Comparison of ENCODE assay signal across 8 cellular contexts in genomic region chr2:218291934-218292699, GRCh38. TPM values are rescaled to one million over a fixed set of nuclear protein-coding genes. Genes with fewer than 3 reads are reported as not detected.
DNase-seq lines count a peak whose midpoint lies in the region; ATAC-seq and TF ChIP-seq lines count a peak whose summit lies in the region.

TSS of gene TMBIM1 (minus strand) at chr2:218292503. CDS start at chr2:218282141, 10,362 bp downstream.

- peaks cover 59% of the 10 kb centered on the region for H3K4me1 Mint-ChIP-seq in activated T-helper 1 cell treated with anti-CD3 and anti-CD28 coated beads, Interleukin-12 subunit alpha, Interleukin-12 subunit beta, Interleukin-2, Interleukin-4 antibody, amounts not matched to agents 30 ng/mL and 10 ng/mL and 1 ng/mL, durations not matched to agents 14 hours and 24 hours and 36 hours (ENCODE audit: low read depth)
- H3K4me1 Mint-ChIP-seq in natural killer cell treated with Interleukin-12 subunit alpha and Interleukin-12 subunit beta and Interleukin-15 and Interleukin-18, amount 100 ng/mL, for 72 hours (ENCODE audit: low read depth in 2 of 2): peaks cover 47 to 54% of the 10 kb centered on the region in 2 donors
- peaks cover 62% of the 10 kb centered on the region for H3K4me1 Mint-ChIP-seq in stimulated activated naive CD8-positive, alpha-beta T cell treated with anti-CD3 and anti-CD28 coated beads, Interleukin-15, Interleukin-2, amounts not matched to agents 100 ng/mL and 50 ng/mL, for 24 hours (ENCODE audit: low read depth)

- H3K4me2 ChIP-seq in OCI-LY3 (ENCODE audit: low read length) (peak within 1 kb of the TSS; percentile 75), fibroblast of lung (ENCODE audit: extremely low read depth, insufficient read depth, low read length) (peak within 1 kb of the TSS; percentile 97)

- no peaks in the 10 kb centered on the region for H3K27me3 ChIP-seq in OCI-LY3 (ENCODE audit: low read depth, low read length)
- H3K27me3 ChIP-seq in fibroblast of lung (ENCODE audit: control insufficient read depth, insufficient read depth, low read length): no peaks in the 10 kb centered on the region

- H3K9me3 ChIP-seq in OCI-LY3 (ENCODE audit: insufficient read depth, low read length) (no peaks in the 10 kb centered on the region), fibroblast of lung (ENCODE audit: control insufficient read depth, insufficient read depth, low read depth, low read length) (no peaks in the 10 kb centered on the region)

- peak within 1 kb of the TSS; percentile 79 for H3K4me3 ChIP-seq in OCI-LY3 (ENCODE audit: low read length)
- peak within 1 kb of the TSS; percentile 75 to 96 (median 94) for H3K4me3 ChIP-seq in fibroblast of lung (replicated peaks in 1 of 4; ENCODE audit: control extremely low read depth in 1 of 4, insufficient read depth in 1 of 4, low read depth in 3 of 4, low read length in 4 of 4)

- ATAC-seq in GM18511 (IDR thresholded peaks at IDR 0.05; ENCODE audit: unreplicated experiment) (peak; percentile 71), HG02981 (IDR thresholded peaks at IDR 0.05; ENCODE audit: unreplicated experiment) (peak; percentile 70)
- peak; percentile 97 to 98 for ATAC-seq in natural killer cell treated with Interleukin-12 subunit alpha and Interleukin-12 subunit beta and Interleukin-15 and Interleukin-18, amount 100 ng/mL, for 72 hours

- H3K27ac ChIP-seq in 22Rv1 (peak within 1 kb of the TSS; percentile 94), OCI-LY3 (ENCODE audit: low read length) (no peak within 1 kb of the TSS), fibroblast of lung (ENCODE audit: insufficient read depth, low read length) (peak within 1 kb of the TSS; percentile 89)

- H3K79me2 ChIP-seq in OCI-LY3 (ENCODE audit: low read length) (no peaks in the 10 kb centered on the region), fibroblast of lung (ENCODE audit: control insufficient read depth, insufficient read depth, low read length) (peaks cover 43% of the 10 kb centered on the region)

- H3K36me3 Mint-ChIP-seq in activated T-helper 1 cell treated with anti-CD3 and anti-CD28 coated beads, Interleukin-12 subunit alpha, Interleukin-12 subunit beta, Interleukin-2, Interleukin-4 antibody, amounts not matched to agents 30 ng/mL and 10 ng/mL and 1 ng/mL, durations not matched to agents 14 hours and 24 hours and 36 hours (ENCODE audit: low read depth): peaks cover 9% of the 10 kb centered on the region
- H3K36me3 Mint-ChIP-seq in natural killer cell treated with Interleukin-12 subunit alpha and Interleukin-12 subunit beta and Interleukin-15 and Interleukin-18, amount 100 ng/mL, for 72 hours: no peaks in the 10 kb centered on the region
- H3K36me3 Mint-ChIP-seq in stimulated activated naive CD8-positive, alpha-beta T cell treated with anti-CD3 and anti-CD28 coated beads, Interleukin-15, Interleukin-2, amounts not matched to agents 100 ng/mL and 50 ng/mL, for 24 hours (ENCODE audit: low read depth): peaks cover 4% of the 10 kb centered on the region

- intact Hi-C loops in activated T-helper 1 cell treated with anti-CD3 and anti-CD28 coated beads, Interleukin-12 subunit alpha, Interleukin-12 subunit beta, Interleukin-2, Interleukin-4 antibody, amounts not matched to agents 30 ng/mL and 10 ng/mL and 1 ng/mL, durations not matched to agents 14 hours and 24 hours and 36 hours (cut with micrococcal nuclease): loop anchor here (1.0 to 2.0 kb wide), 8 partner anchors 8 to 276 kb away; partner anchors contain the start of genes CATIP, CNOT9 and USP37

- peak within 1 kb of the TSS; percentile 65 for H3K9ac ChIP-seq in OCI-LY3 (ENCODE audit: low read length)
- peak within 1 kb of the TSS; percentile 84 for H3K9ac ChIP-seq in fibroblast of lung (ENCODE audit: insufficient read depth, low read length)

- H3K4me1 ChIP-seq in OCI-LY3 (ENCODE audit: low read length) (peaks cover 30% of the 10 kb centered on the region), fibroblast of lung (ENCODE audit: control insufficient read depth, extremely low read depth, insufficient read depth, low read length) (peaks cover 18% of the 10 kb centered on the region)

- H4K20me1 ChIP-seq in OCI-LY3 (ENCODE audit: insufficient read depth, low read length): no peaks in the 10 kb centered on the region
- no peaks in the 10 kb centered on the region for H4K20me1 ChIP-seq in fibroblast of lung (ENCODE audit: control insufficient read depth, extremely low read depth, insufficient read depth, low read length)

- peak; percentile 79 for DNase-seq in activated T-helper 1 cell treated with anti-CD3 and anti-CD28 coated beads, Interleukin-12 subunit alpha, Interleukin-12 subunit beta, Interleukin-2, Interleukin-4 antibody, amounts not matched to agents 30 ng/mL and 10 ng/mL and 1 ng/mL, durations not matched to agents 14 hours and 24 hours and 36 hours (ENCODE audit: low spot score)
- peak; percentile 56 to 70 for DNase-seq in fibroblast of lung (ENCODE audit: low read depth in 2 of 2)
- peak; percentile 84 for DNase-seq in natural killer cell treated with Interleukin-12 subunit alpha and Interleukin-12 subunit beta and Interleukin-15 and Interleukin-18, amount 100 ng/mL, for 72 hours (ENCODE audit: low spot score)

- TF ChIP-seq CTCF in 22Rv1 (IDR thresholded peaks at IDR 0.05) (peak; percentile 98), OCI-LY3 (IDR thresholded peaks at IDR 0.05; ENCODE audit: low read depth, low read length) (peak; percentile 38), fibroblast of lung (conservative IDR thresholded peaks at IDR 0.05 in 1 of 2, IDR thresholded peaks at IDR 0.05 in 1 of 2; ENCODE audit: low read depth in 1 of 2, low read length in 2 of 2) (peak; percentile 38 to 46)

- H2AFZ ChIP-seq in OCI-LY3 (ENCODE audit: low read depth, low read length) (peak within 1 kb of the TSS; percentile 89), fibroblast of lung (ENCODE audit: low read length) (peak within 1 kb of the TSS; percentile 73)

- no peaks in the 10 kb centered on the region for H3K36me3 ChIP-seq in OCI-LY3 (replicated peaks; ENCODE audit: low read depth, low read length)
- no peaks in the 10 kb centered on the region for H3K36me3 ChIP-seq in fibroblast of lung (ENCODE audit: control insufficient read depth, insufficient read depth, low read length)

- H3K27ac Mint-ChIP-seq in activated T-helper 1 cell treated with anti-CD3 and anti-CD28 coated beads, Interleukin-12 subunit alpha, Interleukin-12 subunit beta, Interleukin-2, Interleukin-4 antibody, amounts not matched to agents 30 ng/mL and 10 ng/mL and 1 ng/mL, durations not matched to agents 14 hours and 24 hours and 36 hours: peak within 1 kb of the TSS; percentile 94
- H3K27ac Mint-ChIP-seq in natural killer cell treated with Interleukin-12 subunit alpha and Interleukin-12 subunit beta and Interleukin-15 and Interleukin-18, amount 100 ng/mL, for 72 hours: peak within 1 kb of the TSS; percentile 81 to 99
- peak within 1 kb of the TSS; percentile 89 for H3K27ac Mint-ChIP-seq in stimulated activated naive CD8-positive, alpha-beta T cell treated with anti-CD3 and anti-CD28 coated beads, Interleukin-15, Interleukin-2, amounts not matched to agents 100 ng/mL and 50 ng/mL, for 24 hours

- H3K27me3 Mint-ChIP-seq in activated T-helper 1 cell treated with anti-CD3 and anti-CD28 coated beads, Interleukin-12 subunit alpha, Interleukin-12 subunit beta, Interleukin-2, Interleukin-4 antibody, amounts not matched to agents 30 ng/mL and 10 ng/mL and 1 ng/mL, durations not matched to agents 14 hours and 24 hours and 36 hours (ENCODE audit: insufficient read depth): no peaks in the 10 kb centered on the region
- H3K27me3 Mint-ChIP-seq in natural killer cell treated with Interleukin-12 subunit alpha and Interleukin-12 subunit beta and Interleukin-15 and Interleukin-18, amount 100 ng/mL, for 72 hours: no peaks in the 10 kb centered on the region
- H3K27me3 Mint-ChIP-seq in stimulated activated naive CD8-positive, alpha-beta T cell treated with anti-CD3 and anti-CD28 coated beads, Interleukin-15, Interleukin-2, amounts not matched to agents 100 ng/mL and 50 ng/mL, for 24 hours: no peaks in the 10 kb centered on the region

- H3K9me3 Mint-ChIP-seq in activated T-helper 1 cell treated with anti-CD3 and anti-CD28 coated beads, Interleukin-12 subunit alpha, Interleukin-12 subunit beta, Interleukin-2, Interleukin-4 antibody, amounts not matched to agents 30 ng/mL and 10 ng/mL and 1 ng/mL, durations not matched to agents 14 hours and 24 hours and 36 hours: no peaks in the 10 kb centered on the region
- H3K9me3 Mint-ChIP-seq in natural killer cell treated with Interleukin-12 subunit alpha and Interleukin-12 subunit beta and Interleukin-15 and Interleukin-18, amount 100 ng/mL, for 72 hours: no peaks in the 10 kb centered on the region
- no peaks in the 10 kb centered on the region for H3K9me3 Mint-ChIP-seq in stimulated activated naive CD8-positive, alpha-beta T cell treated with anti-CD3 and anti-CD28 coated beads, Interleukin-15, Interleukin-2, amounts not matched to agents 100 ng/mL and 50 ng/mL, for 24 hours

- peak within 1 kb of the TSS; percentile 88 for H3K4me3 Mint-ChIP-seq in activated T-helper 1 cell treated with anti-CD3 and anti-CD28 coated beads, Interleukin-12 subunit alpha, Interleukin-12 subunit beta, Interleukin-2, Interleukin-4 antibody, amounts not matched to agents 30 ng/mL and 10 ng/mL and 1 ng/mL, durations not matched to agents 14 hours and 24 hours and 36 hours
- peak within 1 kb of the TSS; percentile 91 for H3K4me3 Mint-ChIP-seq in natural killer cell treated with Interleukin-12 subunit alpha and Interleukin-12 subunit beta and Interleukin-15 and Interleukin-18, amount 100 ng/mL, for 72 hours
- H3K4me3 Mint-ChIP-seq in stimulated activated naive CD8-positive, alpha-beta T cell treated with anti-CD3 and anti-CD28 coated beads, Interleukin-15, Interleukin-2, amounts not matched to agents 100 ng/mL and 50 ng/mL, for 24 hours: peak within 1 kb of the TSS; percentile 86

RNA-seq across cellular contexts. Expression of gene TMBIM1, which starts in this region (rescaled TPM):
- 66.2 and 70.5 TPM in 2 replicates for total RNA-seq in activated T-helper 1 cell treated with anti-CD3 and anti-CD28 coated beads, Interleukin-12 subunit alpha, Interleukin-12 subunit beta, Interleukin-2, Interleukin-4 antibody, amounts not matched to agents 30 ng/mL and 10 ng/mL and 1 ng/mL, durations not matched to agents 14 hours and 24 hours and 36 hours
- 168 and 235 TPM in 2 replicates for total RNA-seq in fibroblast of lung
- polyA plus RNA-seq in fibroblast of lung: 170 and 181 TPM in 2 replicates
- polyA plus RNA-seq in fibroblast of lung (2012): 165 and 172 TPM in 2 replicates
- polyA minus RNA-seq in fibroblast of lung (ENCODE audit: low replicate concordance): 475 and 604 TPM in 2 replicates
- total RNA-seq in natural killer cell treated with Interleukin-12 subunit alpha and Interleukin-12 subunit beta and Interleukin-15 and Interleukin-18, amount 100 ng/mL, for 72 hours: 10 to 100 TPM; 42.8 to 79.0 TPM

Comparison
In these comparisons a context has a peak if more than half of its experiments do, and no peak if none do; other contexts are left out.
1. CTCF ChIP-seq: peak in every context shown above with its lines; median percentile 98 in 22Rv1; 42 in fibroblast of lung; 38 in OCI-LY3.